Comparison of ENCODE assay signal across 1 cellular context in genomic region chr3:47523310-47524073, GRCh38.
TF ChIP-seq lines count a peak whose summit lies in the region.

No MANE protein-coding gene starts in this region.

TF ChIP-seq in H1, 55 proteins besides CTCF, POLR2A, EP300 and RAD21:
- TF ChIP-seq, protein P1, sequence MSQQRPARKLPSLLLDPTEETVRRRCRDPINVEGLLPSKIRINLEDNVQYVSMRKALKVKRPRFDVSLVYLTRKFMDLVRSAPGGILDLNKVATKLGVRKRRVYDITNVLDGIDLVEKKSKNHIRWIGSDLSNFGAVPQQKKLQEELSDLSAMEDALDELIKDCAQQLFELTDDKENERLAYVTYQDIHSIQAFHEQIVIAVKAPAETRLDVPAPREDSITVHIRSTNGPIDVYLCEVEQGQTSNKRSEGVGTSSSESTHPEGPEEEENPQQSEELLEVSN (IDR thresholded peaks at IDR 0.05) = no peak
- TF ChIP-seq RFX5 (IDR thresholded peaks at IDR 0.05; ENCODE audit: borderline replicate concordance, low read depth, low read length) (no peak), JUN (IDR thresholded peaks at IDR 0.05; ENCODE audit: low read depth, low read length) (no peak), ASH2L (IDR thresholded peaks at IDR 0.05; ENCODE audit: low read length) (no peak)
TF ChIP-seq in H1: peak in this region for 0.
